Comparison of ENCODE assay signal across 1 cellular context in the genomic region with DNA sequence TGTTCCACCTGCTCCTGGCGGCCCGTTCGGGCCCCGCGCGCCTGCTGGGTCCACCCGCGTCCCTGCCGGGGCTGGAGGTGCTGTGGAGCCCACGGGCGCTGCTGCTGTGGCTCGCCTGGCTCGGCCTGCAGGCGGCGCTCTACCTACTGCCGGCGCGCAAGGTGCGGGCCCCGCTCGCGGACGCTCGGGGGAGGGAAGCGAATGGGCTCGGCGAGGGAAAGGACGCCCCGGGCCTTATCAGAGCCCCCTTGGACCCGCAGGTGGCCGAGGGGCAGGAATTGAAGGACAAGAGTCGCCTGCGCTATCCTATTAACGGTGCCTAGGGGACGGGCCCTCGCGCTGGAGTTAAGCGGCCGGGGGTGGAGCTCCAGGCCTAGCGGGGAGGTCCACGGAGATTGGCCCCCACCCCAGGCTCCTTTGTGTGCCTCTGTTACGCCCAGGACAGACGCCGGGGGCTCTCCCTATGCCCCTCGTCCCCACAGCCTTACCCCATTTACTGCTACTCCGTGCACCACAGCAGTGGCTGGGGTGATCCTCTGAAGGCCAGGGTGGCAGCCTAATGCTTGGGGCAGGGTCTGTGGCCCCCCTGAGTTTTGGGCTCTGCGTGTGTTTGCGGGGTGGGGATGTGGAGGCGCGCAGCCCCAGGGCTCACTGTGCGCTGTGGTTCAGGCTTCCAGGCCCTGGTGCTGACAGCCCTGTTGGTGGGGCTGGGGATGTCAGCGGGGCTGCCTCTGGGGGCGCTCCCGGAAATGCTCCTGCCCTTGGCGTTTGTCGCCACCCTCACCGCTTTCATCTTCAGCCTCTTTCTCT.
TF ChIP-seq lines count a peak whose summit lies in the region.

No MANE protein-coding gene starts in this region.

TF ChIP-seq in HepG2, 621 proteins besides CTCF, POLR2A, EP300 and RAD21 (continued from another document and continues in another):
- TF ChIP-seq MEIS1 (CRISPR knock-in tag; IDR thresholded peaks at IDR 0.05; ENCODE audit: borderline replicate concordance) (no peak; the same call in 1 of the 2 replicates), ZNF251 (CRISPR knock-in tag; IDR thresholded peaks at IDR 0.05) (no peak), CBX2 (IDR thresholded peaks at IDR 0.05; ENCODE audit: low read depth, low read length) (no peak), CBX2 (CRISPR knock-in tag; IDR thresholded peaks at IDR 0.05; ENCODE audit: low read depth) (no peak), HOXA7 (CRISPR knock-in tag; IDR thresholded peaks at IDR 0.05) (no peak), MIER3 (CRISPR knock-in tag; IDR thresholded peaks at IDR 0.05; ENCODE audit: borderline replicate concordance) (no peak), ARNT2 (CRISPR knock-in tag; IDR thresholded peaks at IDR 0.05; ENCODE audit: low read depth) (peak; percentile 26; the same call in 1 of the 2 replicates), ZNF562 (CRISPR knock-in tag; IDR thresholded peaks at IDR 0.05; ENCODE audit: borderline replicate concordance) (no peak), ZNF546 (CRISPR knock-in tag; conservative IDR thresholded peaks at IDR 0.05) (no peak), ZNF367 (CRISPR knock-in tag; IDR thresholded peaks at IDR 0.05; ENCODE audit: borderline replicate concordance) (no peak), ESRRA (CRISPR knock-in tag; IDR thresholded peaks at IDR 0.05; ENCODE audit: low read depth) (peak; percentile 50; the same call in 1 of the 2 replicates), ZKSCAN1 (IDR thresholded peaks at IDR 0.05; ENCODE audit: low read length) (no peak), MEF2D (CRISPR knock-in tag; IDR thresholded peaks at IDR 0.05) (no peak; the same call in 1 of the 2 replicates), SCMH1 (CRISPR knock-in tag; IDR thresholded peaks at IDR 0.05; ENCODE audit: borderline replicate concordance) (no peak), MTA3 (CRISPR knock-in tag; IDR thresholded peaks at IDR 0.05) (no peak), ZNF607 (CRISPR knock-in tag; IDR thresholded peaks at IDR 0.05; ENCODE audit: borderline replicate concordance) (peak; percentile 86; the same call in 1 of the 2 replicates), ZNF34 (CRISPR knock-in tag; IDR thresholded peaks at IDR 0.05; ENCODE audit: borderline replicate concordance) (no peak), ZNF12 (CRISPR knock-in tag; IDR thresholded peaks at IDR 0.05) (0 out of 2 replicates have a peak, but pooled peaks have one; percentile 25), SRY (CRISPR knock-in tag; IDR thresholded peaks at IDR 0.05) (no peak; the same call in 1 of the 2 replicates), ZNF615 (CRISPR knock-in tag; IDR thresholded peaks at IDR 0.05; ENCODE audit: borderline replicate concordance) (no peak), ZNF451 (CRISPR knock-in tag; IDR thresholded peaks at IDR 0.05) (no peak; the same call in 1 of the 2 replicates), ZNF510 (CRISPR knock-in tag; IDR thresholded peaks at IDR 0.05; ENCODE audit: low read depth) (no peak), ZNF207 (IDR thresholded peaks at IDR 0.05; ENCODE audit: borderline replicate concordance) (no peak), ZSCAN22 (CRISPR knock-in tag; IDR thresholded peaks at IDR 0.05) (no peak), ZNF577 (CRISPR knock-in tag; IDR thresholded peaks at IDR 0.05; ENCODE audit: borderline replicate concordance, low read depth) (no peak), PRPF4 (IDR thresholded peaks at IDR 0.05; ENCODE audit: low read depth, low read length, poor library complexity, severe bottlenecking) (no peak), ISX (CRISPR knock-in tag; conservative IDR thresholded peaks at IDR 0.05) (0 out of 2 replicates have a peak, but pooled peaks have one; percentile 36), GABPB1 (CRISPR knock-in tag; IDR thresholded peaks at IDR 0.05) (peak; percentile 62), ZBTB38 (CRISPR knock-in tag; IDR thresholded peaks at IDR 0.05) (peak; percentile 12; the same call in 1 of the 2 replicates), ZNF713 (CRISPR knock-in tag; IDR thresholded peaks at IDR 0.05) (no peak), ZNF619 (CRISPR knock-in tag; IDR thresholded peaks at IDR 0.05) (no peak)
- TF ChIP-seq, protein P1, sequence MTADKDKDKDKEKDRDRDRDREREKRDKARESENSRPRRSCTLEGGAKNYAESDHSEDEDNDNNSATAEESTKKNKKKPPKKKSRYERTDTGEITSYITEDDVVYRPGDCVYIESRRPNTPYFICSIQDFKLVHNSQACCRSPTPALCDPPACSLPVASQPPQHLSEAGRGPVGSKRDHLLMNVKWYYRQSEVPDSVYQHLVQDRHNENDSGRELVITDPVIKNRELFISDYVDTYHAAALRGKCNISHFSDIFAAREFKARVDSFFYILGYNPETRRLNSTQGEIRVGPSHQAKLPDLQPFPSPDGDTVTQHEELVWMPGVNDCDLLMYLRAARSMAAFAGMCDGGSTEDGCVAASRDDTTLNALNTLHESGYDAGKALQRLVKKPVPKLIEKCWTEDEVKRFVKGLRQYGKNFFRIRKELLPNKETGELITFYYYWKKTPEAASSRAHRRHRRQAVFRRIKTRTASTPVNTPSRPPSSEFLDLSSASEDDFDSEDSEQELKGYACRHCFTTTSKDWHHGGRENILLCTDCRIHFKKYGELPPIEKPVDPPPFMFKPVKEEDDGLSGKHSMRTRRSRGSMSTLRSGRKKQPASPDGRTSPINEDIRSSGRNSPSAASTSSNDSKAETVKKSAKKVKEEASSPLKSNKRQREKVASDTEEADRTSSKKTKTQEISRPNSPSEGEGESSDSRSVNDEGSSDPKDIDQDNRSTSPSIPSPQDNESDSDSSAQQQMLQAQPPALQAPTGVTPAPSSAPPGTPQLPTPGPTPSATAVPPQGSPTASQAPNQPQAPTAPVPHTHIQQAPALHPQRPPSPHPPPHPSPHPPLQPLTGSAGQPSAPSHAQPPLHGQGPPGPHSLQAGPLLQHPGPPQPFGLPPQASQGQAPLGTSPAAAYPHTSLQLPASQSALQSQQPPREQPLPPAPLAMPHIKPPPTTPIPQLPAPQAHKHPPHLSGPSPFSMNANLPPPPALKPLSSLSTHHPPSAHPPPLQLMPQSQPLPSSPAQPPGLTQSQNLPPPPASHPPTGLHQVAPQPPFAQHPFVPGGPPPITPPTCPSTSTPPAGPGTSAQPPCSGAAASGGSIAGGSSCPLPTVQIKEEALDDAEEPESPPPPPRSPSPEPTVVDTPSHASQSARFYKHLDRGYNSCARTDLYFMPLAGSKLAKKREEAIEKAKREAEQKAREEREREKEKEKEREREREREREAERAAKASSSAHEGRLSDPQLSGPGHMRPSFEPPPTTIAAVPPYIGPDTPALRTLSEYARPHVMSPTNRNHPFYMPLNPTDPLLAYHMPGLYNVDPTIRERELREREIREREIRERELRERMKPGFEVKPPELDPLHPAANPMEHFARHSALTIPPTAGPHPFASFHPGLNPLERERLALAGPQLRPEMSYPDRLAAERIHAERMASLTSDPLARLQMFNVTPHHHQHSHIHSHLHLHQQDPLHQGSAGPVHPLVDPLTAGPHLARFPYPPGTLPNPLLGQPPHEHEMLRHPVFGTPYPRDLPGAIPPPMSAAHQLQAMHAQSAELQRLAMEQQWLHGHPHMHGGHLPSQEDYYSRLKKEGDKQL (CRISPR knock-in tag; IDR thresholded peaks at IDR 0.05; ENCODE audit: low read depth), result no peak
- TF ChIP-seq, protein P2, sequence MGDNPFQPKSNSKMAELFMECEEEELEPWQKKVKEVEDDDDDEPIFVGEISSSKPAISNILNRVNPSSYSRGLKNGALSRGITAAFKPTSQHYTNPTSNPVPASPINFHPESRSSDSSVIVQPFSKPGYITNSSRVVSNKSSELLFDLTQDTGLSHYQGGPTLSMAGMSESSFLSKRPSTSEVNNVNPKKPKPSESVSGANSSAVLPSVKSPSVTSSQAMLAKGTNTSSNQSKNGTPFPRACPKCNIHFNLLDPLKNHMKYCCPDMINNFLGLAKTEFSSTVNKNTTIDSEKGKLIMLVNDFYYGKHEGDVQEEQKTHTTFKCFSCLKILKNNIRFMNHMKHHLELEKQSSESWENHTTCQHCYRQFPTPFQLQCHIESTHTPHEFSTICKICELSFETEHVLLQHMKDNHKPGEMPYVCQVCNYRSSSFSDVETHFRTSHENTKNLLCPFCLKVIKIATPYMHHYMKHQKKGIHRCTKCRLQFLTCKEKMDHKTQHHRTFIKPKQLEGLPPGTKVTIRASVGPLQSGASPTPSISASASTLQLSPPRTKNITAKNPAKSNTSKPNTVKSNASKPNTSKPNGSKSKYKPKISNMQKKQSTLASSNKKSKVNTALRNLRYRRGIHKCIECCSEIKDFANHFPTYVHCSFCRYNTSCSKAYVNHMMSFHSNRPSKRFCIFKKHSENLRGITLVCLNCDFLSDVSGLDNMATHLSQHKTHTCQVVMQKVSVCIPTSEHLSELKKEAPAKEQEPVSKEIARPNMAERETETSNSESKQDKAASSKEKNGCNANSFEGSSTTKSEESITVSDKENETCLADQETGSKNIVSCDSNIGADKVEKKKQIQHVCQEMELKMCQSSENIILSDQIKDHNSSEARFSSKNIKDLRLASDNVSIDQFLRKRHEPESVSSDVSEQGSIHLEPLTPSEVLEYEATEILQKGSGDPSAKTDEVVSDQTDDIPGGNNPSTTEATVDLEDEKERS (CRISPR knock-in tag; IDR thresholded peaks at IDR 0.05), result no peak; the same call in 1 of the 2 replicates
- TF ChIP-seq, protein P3, sequence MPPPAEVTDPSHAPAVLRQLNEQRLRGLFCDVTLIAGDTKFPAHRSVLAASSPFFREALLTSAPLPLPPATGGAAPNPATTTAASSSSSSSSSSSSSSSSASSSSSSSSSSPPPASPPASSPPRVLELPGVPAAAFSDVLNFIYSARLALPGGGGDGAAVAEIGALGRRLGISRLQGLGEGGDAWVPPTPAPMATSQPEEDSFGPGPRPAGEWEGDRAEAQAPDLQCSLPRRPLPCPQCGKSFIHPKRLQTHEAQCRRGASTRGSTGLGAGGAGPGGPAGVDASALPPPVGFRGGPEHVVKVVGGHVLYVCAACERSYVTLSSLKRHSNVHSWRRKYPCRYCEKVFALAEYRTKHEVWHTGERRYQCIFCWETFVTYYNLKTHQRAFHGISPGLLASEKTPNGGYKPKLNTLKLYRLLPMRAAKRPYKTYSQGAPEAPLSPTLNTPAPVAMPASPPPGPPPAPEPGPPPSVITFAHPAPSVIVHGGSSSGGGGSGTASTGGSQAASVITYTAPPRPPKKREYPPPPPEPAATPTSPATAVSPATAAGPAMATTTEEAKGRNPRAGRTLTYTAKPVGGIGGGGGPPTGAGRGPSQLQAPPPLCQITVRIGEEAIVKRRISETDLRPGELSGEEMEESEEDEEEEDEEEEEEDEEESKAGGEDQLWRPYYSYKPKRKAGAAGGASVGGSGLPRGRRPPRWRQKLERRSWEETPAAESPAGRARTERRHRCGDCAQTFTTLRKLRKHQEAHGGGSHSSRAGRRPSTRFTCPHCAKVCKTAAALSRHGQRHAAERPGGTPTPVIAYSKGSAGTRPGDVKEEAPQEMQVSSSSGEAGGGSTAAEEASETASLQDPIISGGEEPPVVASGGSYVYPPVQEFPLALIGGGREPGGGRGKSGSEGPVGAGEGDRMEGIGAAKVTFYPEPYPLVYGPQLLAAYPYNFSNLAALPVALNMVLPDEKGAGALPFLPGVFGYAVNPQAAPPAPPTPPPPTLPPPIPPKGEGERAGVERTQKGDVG (CRISPR knock-in tag; IDR thresholded peaks at IDR 0.05; ENCODE audit: borderline replicate concordance), result no peak
- TF ChIP-seq, protein P4, sequence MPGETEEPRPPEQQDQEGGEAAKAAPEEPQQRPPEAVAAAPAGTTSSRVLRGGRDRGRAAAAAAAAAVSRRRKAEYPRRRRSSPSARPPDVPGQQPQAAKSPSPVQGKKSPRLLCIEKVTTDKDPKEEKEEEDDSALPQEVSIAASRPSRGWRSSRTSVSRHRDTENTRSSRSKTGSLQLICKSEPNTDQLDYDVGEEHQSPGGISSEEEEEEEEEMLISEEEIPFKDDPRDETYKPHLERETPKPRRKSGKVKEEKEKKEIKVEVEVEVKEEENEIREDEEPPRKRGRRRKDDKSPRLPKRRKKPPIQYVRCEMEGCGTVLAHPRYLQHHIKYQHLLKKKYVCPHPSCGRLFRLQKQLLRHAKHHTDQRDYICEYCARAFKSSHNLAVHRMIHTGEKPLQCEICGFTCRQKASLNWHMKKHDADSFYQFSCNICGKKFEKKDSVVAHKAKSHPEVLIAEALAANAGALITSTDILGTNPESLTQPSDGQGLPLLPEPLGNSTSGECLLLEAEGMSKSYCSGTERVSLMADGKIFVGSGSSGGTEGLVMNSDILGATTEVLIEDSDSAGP (CRISPR knock-in tag; IDR thresholded peaks at IDR 0.05; ENCODE audit: borderline replicate concordance), result peak; percentile 74; the same call in 1 of the 2 replicates
- TF ChIP-seq, protein P5, sequence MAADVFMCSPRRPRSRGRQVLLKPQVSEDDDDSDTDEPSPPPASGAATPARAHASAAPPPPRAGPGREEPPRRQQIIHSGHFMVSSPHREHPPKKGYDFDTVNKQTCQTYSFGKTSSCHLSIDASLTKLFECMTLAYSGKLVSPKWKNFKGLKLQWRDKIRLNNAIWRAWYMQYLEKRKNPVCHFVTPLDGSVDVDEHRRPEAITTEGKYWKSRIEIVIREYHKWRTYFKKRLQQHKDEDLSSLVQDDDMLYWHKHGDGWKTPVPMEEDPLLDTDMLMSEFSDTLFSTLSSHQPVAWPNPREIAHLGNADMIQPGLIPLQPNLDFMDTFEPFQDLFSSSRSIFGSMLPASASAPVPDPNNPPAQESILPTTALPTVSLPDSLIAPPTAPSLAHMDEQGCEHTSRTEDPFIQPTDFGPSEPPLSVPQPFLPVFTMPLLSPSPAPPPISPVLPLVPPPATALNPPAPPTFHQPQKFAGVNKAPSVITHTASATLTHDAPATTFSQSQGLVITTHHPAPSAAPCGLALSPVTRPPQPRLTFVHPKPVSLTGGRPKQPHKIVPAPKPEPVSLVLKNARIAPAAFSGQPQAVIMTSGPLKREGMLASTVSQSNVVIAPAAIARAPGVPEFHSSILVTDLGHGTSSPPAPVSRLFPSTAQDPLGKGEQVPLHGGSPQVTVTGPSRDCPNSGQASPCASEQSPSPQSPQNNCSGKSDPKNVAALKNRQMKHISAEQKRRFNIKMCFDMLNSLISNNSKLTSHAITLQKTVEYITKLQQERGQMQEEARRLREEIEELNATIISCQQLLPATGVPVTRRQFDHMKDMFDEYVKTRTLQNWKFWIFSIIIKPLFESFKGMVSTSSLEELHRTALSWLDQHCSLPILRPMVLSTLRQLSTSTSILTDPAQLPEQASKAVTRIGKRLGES (CRISPR knock-in tag; IDR thresholded peaks at IDR 0.05; ENCODE audit: borderline replicate concordance), result 0 out of 2 replicates have a peak, but pooled peaks have one; percentile 27
- TF ChIP-seq, protein P6, sequence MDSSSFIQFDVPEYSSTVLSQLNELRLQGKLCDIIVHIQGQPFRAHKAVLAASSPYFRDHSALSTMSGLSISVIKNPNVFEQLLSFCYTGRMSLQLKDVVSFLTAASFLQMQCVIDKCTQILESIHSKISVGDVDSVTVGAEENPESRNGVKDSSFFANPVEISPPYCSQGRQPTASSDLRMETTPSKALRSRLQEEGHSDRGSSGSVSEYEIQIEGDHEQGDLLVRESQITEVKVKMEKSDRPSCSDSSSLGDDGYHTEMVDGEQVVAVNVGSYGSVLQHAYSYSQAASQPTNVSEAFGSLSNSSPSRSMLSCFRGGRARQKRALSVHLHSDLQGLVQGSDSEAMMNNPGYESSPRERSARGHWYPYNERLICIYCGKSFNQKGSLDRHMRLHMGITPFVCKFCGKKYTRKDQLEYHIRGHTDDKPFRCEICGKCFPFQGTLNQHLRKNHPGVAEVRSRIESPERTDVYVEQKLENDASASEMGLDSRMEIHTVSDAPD (CRISPR knock-in tag; IDR thresholded peaks at IDR 0.05), result no peak
- TF ChIP-seq, protein P7, sequence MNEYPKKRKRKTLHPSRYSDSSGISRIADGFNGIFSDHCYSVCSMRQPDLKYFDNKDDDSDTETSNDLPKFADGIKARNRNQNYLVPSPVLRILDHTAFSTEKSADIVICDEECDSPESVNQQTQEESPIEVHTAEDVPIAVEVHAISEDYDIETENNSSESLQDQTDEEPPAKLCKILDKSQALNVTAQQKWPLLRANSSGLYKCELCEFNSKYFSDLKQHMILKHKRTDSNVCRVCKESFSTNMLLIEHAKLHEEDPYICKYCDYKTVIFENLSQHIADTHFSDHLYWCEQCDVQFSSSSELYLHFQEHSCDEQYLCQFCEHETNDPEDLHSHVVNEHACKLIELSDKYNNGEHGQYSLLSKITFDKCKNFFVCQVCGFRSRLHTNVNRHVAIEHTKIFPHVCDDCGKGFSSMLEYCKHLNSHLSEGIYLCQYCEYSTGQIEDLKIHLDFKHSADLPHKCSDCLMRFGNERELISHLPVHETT (CRISPR knock-in tag; conservative IDR thresholded peaks at IDR 0.05), result no peak; the same call in 1 of the 2 replicates
